1 cellular context compared by ENCODE assay signal in the genomic region with DNA sequence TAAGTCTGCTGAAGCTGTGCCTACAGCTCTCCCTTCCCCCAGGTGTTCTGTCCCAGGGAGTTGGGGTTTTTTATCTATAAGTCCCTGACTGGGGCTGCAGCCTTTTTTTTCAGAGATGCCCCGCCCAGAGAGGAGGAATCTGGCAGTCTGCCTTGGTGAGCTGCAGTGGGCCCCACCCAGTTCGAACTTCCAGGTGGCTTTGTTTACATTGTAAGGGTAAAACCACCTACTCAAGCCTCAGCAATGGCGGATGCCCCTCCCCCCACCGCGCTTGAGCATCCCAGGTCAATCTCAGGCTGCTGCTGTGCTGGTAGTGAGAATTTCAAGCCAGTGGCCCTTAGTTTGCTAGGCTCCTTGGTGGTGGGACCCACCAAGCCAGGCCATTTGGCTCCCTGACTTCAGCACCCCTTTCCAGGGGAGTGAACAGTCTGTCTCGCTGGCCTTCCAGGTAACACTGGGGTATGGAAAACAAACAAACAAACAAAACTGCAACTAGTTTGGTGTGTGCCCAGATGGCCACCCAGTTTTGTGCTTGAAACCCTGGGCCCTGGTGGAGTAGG.
TF ChIP-seq lines count a peak whose summit lies in the region.

No MANE protein-coding gene starts in this region.

TF ChIP-seq in H1, 55 proteins besides CTCF, POLR2A, EP300 and RAD21 (continued from another document):
- TF ChIP-seq, protein P1, sequence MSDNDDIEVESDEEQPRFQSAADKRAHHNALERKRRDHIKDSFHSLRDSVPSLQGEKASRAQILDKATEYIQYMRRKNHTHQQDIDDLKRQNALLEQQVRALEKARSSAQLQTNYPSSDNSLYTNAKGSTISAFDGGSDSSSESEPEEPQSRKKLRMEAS (IDR thresholded peaks at IDR 0.05), result peak; percentile 64
- TF ChIP-seq KDM5A (IDR thresholded peaks at IDR 0.05; ENCODE audit: low read length) (no peak), RBBP5 (IDR thresholded peaks at IDR 0.05; ENCODE audit: borderline replicate concordance, low read depth, low read length) (peak; percentile 62; the same call in 1 of the 2 replicates), ASH2L (IDR thresholded peaks at IDR 0.05; ENCODE audit: low read length) (peak; percentile 89), SIN3A (conservative IDR thresholded peaks at IDR 0.05 in 1 of 2, IDR thresholded peaks at IDR 0.05 in 1 of 2; ENCODE audit: low read depth in 1 of 2, low read length in 2 of 2) (no peak), TCF12 (IDR thresholded peaks at IDR 0.05; ENCODE audit: low read depth, low read length) (peak; percentile 83; the same call in 1 of the 2 replicates), JUN (IDR thresholded peaks at IDR 0.05; ENCODE audit: low read depth, low read length) (no peak)
- TF ChIP-seq, protein P2, sequence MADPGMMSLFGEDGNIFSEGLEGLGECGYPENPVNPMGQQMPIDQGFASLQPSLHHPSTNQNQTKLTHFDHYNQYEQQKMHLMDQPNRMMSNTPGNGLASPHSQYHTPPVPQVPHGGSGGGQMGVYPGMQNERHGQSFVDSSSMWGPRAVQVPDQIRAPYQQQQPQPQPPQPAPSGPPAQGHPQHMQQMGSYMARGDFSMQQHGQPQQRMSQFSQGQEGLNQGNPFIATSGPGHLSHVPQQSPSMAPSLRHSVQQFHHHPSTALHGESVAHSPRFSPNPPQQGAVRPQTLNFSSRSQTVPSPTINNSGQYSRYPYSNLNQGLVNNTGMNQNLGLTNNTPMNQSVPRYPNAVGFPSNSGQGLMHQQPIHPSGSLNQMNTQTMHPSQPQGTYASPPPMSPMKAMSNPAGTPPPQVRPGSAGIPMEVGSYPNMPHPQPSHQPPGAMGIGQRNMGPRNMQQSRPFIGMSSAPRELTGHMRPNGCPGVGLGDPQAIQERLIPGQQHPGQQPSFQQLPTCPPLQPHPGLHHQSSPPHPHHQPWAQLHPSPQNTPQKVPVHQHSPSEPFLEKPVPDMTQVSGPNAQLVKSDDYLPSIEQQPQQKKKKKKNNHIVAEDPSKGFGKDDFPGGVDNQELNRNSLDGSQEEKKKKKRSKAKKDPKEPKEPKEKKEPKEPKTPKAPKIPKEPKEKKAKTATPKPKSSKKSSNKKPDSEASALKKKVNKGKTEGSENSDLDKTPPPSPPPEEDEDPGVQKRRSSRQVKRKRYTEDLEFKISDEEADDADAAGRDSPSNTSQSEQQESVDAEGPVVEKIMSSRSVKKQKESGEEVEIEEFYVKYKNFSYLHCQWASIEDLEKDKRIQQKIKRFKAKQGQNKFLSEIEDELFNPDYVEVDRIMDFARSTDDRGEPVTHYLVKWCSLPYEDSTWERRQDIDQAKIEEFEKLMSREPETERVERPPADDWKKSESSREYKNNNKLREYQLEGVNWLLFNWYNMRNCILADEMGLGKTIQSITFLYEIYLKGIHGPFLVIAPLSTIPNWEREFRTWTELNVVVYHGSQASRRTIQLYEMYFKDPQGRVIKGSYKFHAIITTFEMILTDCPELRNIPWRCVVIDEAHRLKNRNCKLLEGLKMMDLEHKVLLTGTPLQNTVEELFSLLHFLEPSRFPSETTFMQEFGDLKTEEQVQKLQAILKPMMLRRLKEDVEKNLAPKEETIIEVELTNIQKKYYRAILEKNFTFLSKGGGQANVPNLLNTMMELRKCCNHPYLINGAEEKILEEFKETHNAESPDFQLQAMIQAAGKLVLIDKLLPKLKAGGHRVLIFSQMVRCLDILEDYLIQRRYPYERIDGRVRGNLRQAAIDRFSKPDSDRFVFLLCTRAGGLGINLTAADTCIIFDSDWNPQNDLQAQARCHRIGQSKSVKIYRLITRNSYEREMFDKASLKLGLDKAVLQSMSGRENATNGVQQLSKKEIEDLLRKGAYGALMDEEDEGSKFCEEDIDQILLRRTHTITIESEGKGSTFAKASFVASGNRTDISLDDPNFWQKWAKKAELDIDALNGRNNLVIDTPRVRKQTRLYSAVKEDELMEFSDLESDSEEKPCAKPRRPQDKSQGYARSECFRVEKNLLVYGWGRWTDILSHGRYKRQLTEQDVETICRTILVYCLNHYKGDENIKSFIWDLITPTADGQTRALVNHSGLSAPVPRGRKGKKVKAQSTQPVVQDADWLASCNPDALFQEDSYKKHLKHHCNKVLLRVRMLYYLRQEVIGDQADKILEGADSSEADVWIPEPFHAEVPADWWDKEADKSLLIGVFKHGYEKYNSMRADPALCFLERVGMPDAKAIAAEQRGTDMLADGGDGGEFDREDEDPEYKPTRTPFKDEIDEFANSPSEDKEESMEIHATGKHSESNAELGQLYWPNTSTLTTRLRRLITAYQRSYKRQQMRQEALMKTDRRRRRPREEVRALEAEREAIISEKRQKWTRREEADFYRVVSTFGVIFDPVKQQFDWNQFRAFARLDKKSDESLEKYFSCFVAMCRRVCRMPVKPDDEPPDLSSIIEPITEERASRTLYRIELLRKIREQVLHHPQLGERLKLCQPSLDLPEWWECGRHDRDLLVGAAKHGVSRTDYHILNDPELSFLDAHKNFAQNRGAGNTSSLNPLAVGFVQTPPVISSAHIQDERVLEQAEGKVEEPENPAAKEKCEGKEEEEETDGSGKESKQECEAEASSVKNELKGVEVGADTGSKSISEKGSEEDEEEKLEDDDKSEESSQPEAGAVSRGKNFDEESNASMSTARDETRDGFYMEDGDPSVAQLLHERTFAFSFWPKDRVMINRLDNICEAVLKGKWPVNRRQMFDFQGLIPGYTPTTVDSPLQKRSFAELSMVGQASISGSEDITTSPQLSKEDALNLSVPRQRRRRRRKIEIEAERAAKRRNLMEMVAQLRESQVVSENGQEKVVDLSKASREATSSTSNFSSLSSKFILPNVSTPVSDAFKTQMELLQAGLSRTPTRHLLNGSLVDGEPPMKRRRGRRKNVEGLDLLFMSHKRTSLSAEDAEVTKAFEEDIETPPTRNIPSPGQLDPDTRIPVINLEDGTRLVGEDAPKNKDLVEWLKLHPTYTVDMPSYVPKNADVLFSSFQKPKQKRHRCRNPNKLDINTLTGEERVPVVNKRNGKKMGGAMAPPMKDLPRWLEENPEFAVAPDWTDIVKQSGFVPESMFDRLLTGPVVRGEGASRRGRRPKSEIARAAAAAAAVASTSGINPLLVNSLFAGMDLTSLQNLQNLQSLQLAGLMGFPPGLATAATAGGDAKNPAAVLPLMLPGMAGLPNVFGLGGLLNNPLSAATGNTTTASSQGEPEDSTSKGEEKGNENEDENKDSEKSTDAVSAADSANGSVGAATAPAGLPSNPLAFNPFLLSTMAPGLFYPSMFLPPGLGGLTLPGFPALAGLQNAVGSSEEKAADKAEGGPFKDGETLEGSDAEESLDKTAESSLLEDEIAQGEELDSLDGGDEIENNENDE (IDR thresholded peaks at IDR 0.05; ENCODE audit: insufficient replicate concordance, low read length), result no peak
- TF ChIP-seq, protein P3, sequence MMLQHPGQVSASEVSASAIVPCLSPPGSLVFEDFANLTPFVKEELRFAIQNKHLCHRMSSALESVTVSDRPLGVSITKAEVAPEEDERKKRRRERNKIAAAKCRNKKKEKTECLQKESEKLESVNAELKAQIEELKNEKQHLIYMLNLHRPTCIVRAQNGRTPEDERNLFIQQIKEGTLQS (IDR thresholded peaks at IDR 0.05; ENCODE audit: insufficient read depth, low read depth, low read length), result no peak
